ENCODE assay signal across 8 cellular contexts in the genomic region with DNA sequence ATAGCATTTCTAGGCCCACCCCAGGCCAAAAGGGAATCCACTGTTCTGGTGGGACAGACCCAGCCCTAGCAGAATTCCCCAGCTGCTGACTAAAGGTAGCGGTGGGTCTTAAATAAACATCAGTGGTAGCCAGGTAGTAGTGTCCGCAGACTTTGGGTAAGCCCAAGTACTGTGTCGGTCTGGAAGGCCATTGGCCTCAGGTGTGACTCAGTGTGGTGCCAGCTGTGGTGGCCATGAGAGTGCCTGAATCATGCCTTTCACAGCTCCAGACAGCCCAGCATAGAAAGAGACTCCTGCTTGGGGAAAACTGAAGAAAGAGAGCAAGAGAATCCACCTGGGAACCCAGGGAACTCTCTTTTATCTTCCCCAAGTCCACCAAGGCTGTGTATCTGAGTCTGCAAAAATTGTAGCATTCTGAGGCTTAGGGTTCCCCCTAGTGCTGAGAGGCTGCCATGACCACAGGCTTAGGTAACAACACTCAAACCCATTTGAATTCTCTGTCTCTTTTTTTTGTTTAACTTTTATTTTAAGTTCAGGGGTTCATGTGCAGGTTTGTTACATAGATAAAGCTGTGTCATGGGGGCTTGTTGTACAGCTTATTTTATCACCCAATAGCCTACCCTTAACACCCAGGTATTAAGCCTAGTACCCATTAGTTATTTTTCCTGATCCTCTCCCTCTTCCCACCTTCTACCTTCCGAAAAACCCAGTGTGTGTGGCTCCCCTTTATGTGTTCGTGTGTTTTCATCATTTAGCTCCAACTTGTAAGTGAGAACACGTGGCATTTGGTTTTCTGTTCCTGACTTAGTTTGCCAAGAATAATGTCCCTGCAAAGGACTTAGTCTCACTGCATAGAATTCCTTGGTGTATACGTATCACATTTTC. TPM values are rescaled to one million over a fixed set of nuclear protein-coding genes. Genes with fewer than 3 reads are reported as not detected.
DNase-seq lines count a peak whose midpoint lies in the region; ATAC-seq and TF ChIP-seq lines count a peak whose summit lies in the region.

No MANE protein-coding gene starts in this region.

- no peak overlapping the region for H3K4me3 ChIP-seq in trophoblast cell (ENCODE audit: low read depth, low read length)

- no peak overlapping the region for H2BK5ac ChIP-seq in trophoblast cell (ENCODE audit: low read depth, low read length, poor library complexity)

- H3K27ac ChIP-seq in trophoblast cell (ENCODE audit: low read depth, low read length), result no peak overlapping the region

- no CpG with 5 or more reads among the region's 7 CpGs for WGBS in trophoblast cell (ENCODE audit: extremely low coverage, insufficient coverage, insufficient read length)

- no peak overlapping the region for H2AK5ac ChIP-seq in trophoblast cell (ENCODE audit: low read length)

- no peaks in the 10 kb centered on the region for H3K79me2 ChIP-seq in trophoblast cell (ENCODE audit: control insufficient read depth, insufficient read depth, low read length, poor library complexity)

- H3K27me3 ChIP-seq in trophoblast cell (ENCODE audit: insufficient read depth, low read length), result no peaks in the 10 kb centered on the region

- no peak overlapping the region for H3K18ac ChIP-seq in trophoblast cell (ENCODE audit: low read length)

- no peak overlapping the region for H3K4ac ChIP-seq in trophoblast cell (ENCODE audit: low read depth, low read length)

- no peak overlapping the region for H3K4me2 ChIP-seq in trophoblast cell (ENCODE audit: low read length)

- H2AFZ ChIP-seq in trophoblast cell (ENCODE audit: insufficient read depth, low read length, poor library complexity), result no peak overlapping the region

- no peaks in the 10 kb centered on the region for H3K36me3 ChIP-seq in trophoblast cell (ENCODE audit: control insufficient read depth in 1 of 2, insufficient read depth in 2 of 2, low read length in 2 of 2)

- peak; percentile 63 for DNase-seq in GM10266 (ENCODE audit: extremely low spot score)
- DNase-seq in OCI-M1 (lab: John Stamatoyannopoulos, UW), result peak; percentile 81
- DNase-seq in activated T-helper 9 cell treated with anti-CD3 and anti-CD28 coated beads, Interleukin-2, amount 50 U/mL, for 16 hours (ENCODE audit: low read depth), result peak; percentile 17
- DNase-seq in globus pallidus (ENCODE audit: low spot score), result peak; percentile 22
- peak; percentile 47 to 77 for DNase-seq in trophoblast cell
- no peak for DNase-seq in NCI-H2029 treated with DMSO at 0.1 percent for 48 hours (lab: John Stamatoyannopoulos, UW)

- H4K12ac ChIP-seq in trophoblast cell (ENCODE audit: low read depth, low read length), result no peak overlapping the region

- no peak overlapping the region for H4K8ac ChIP-seq in trophoblast cell (ENCODE audit: low read depth, low read length)

- no peak overlapping the region for H4K91ac ChIP-seq in trophoblast cell (ENCODE audit: low read depth, low read length)

- ATAC-seq in HG03354 (IDR thresholded peaks at IDR 0.05; ENCODE audit: poor library complexity, severe bottlenecking, unreplicated experiment) (peak; percentile 68), GM19397 (IDR thresholded peaks at IDR 0.05; ENCODE audit: unreplicated experiment) (no peak)

- H2BK120ac ChIP-seq in trophoblast cell (ENCODE audit: insufficient read depth, low read length, poor library complexity), result no peak overlapping the region

- no peaks in the 10 kb centered on the region for H3K4me1 ChIP-seq in trophoblast cell (ENCODE audit: control insufficient read depth in 1 of 2, insufficient read depth in 2 of 2, low read length in 2 of 2)

- H3K9ac ChIP-seq in trophoblast cell (ENCODE audit: low read length), result no peak overlapping the region

- H3K9me3 ChIP-seq in trophoblast cell (ENCODE audit: insufficient read depth, low read depth, low read length), result no peaks in the 10 kb centered on the region

- TF ChIP-seq CTCF in GM10266 (IDR thresholded peaks at IDR 0.05; ENCODE audit: control insufficient read depth, insufficient read depth, low read depth, missing control alignments), result peak; percentile 83

- H3K14ac ChIP-seq in trophoblast cell (ENCODE audit: low read length), result no peak overlapping the region

- no peak overlapping the region for H3K23ac ChIP-seq in trophoblast cell (ENCODE audit: low read length)

- H3K79me1 ChIP-seq in trophoblast cell (ENCODE audit: low read length), result no peaks in the 10 kb centered on the region

- no peak overlapping the region for H2BK12ac ChIP-seq in trophoblast cell (ENCODE audit: low read length)

RNA-seq across cellular contexts. Expression of a gene that starts 16.7 kb away (rescaled TPM):
- 0.07 and 0.16 TPM in 2 replicates for polyA plus RNA-seq in trophoblast cell (2013)

RNA-seq across cellular contexts. Expression of a gene that starts 43.0 kb away (rescaled TPM):
- 0.97 and 1.1 TPM in 2 replicates for polyA plus RNA-seq in trophoblast cell (2013)
